10 cellular contexts compared by ENCODE assay signal in genomic region chr4:123325241-123325681, GRCh38.
DNase-seq lines count a peak whose midpoint lies in the region; ATAC-seq and TF ChIP-seq lines count a peak whose summit lies in the region.
"Had no signal": no experiment of that assay in that cellular context is flagged by ENCODE, and none has a peak within 500 bp of the region (broad histone marks: within the 10 kb centered on the region; RNA-seq: fewer than 3 reads in every experiment).

No MANE protein-coding gene starts in this region.

- H3K36me3 ChIP-seq in neuronal stem cell (replicated peaks in 1 of 2; ENCODE audit: control insufficient read depth in 2 of 2, insufficient read depth in 2 of 2, low read length in 2 of 2) (no peaks in the 10 kb centered on the region), sigmoid colon (no peaks in the 10 kb centered on the region)

- H2BK12ac ChIP-seq in neuronal stem cell (ENCODE audit: low read length) = no peak overlapping the region

- H2BK120ac ChIP-seq in neuronal stem cell (ENCODE audit: low read depth, low read length) = no peak overlapping the region

- no peak for TF ChIP-seq EP300 in sigmoid colon (IDR thresholded peaks at IDR 0.05)

- no CpG with 5 or more reads among the region's 3 CpGs for WGBS in neuronal stem cell (ENCODE audit: extremely low coverage in 2 of 2, insufficient read length in 2 of 2, insufficient replicate concordance in 1 of 2), 2 donors
- WGBS in sigmoid colon, 2 donors = 54 to 79% methylated on average over 3 of the region's 3 CpGs

- no peak overlapping the region for H2AK5ac ChIP-seq in neuronal stem cell (ENCODE audit: low read depth, low read length)

- no peak overlapping the region for H2BK15ac ChIP-seq in neuronal stem cell (ENCODE audit: low read length)

- no peak overlapping the region for H3K4me2 ChIP-seq in neuronal stem cell (ENCODE audit: insufficient read depth, low read length, poor library complexity, severe bottlenecking)

- H3K23ac ChIP-seq in neuronal stem cell (ENCODE audit: low read depth, low read length, poor library complexity) = no peak overlapping the region

- no peak overlapping the region for H3K18ac ChIP-seq in neuronal stem cell (ENCODE audit: low read length)

- peak; percentile 96 for ATAC-seq in GM19025 (IDR thresholded peaks at IDR 0.05; ENCODE audit: low read depth, unreplicated experiment)
- ATAC-seq in HG02759 (IDR thresholded peaks at IDR 0.05; ENCODE audit: unreplicated experiment) = peak; percentile 98

- H2AFZ ChIP-seq in neuronal stem cell (ENCODE audit: low read length) = no peak overlapping the region

- no peak overlapping the region for H3K27ac ChIP-seq in neuronal stem cell (replicated peaks; ENCODE audit: low read length)
- no peak overlapping the region for H3K27ac ChIP-seq in sigmoid colon

- H3K4ac ChIP-seq in neuronal stem cell (ENCODE audit: low read length) = no peak overlapping the region

- no peak for TF ChIP-seq CTCF in sigmoid colon (IDR thresholded peaks at IDR 0.05)

- no peak for TF ChIP-seq POLR2A in sigmoid colon (IDR thresholded peaks at IDR 0.05)

- no peak overlapping the region for H3K9ac ChIP-seq in neuronal stem cell (ENCODE audit: low read depth, low read length, poor library complexity)

- H3K9me3 ChIP-seq in neuronal stem cell (replicated peaks in 1 of 2; ENCODE audit: control insufficient read depth in 2 of 2, insufficient read depth in 1 of 2, low read depth in 1 of 2, low read length in 2 of 2) = peaks cover 3 to 43% of the 10 kb centered on the region in 2 donors
- peaks cover 0 to 2% (median under 1%) of the 10 kb centered on the region in 4 donors for H3K9me3 ChIP-seq in sigmoid colon

- H3K27me3 ChIP-seq in neuronal stem cell (ENCODE audit: control insufficient read depth in 3 of 3, insufficient read depth in 3 of 3, low read depth in 1 of 3, low read length in 3 of 3) = no peaks in the 10 kb centered on the region
- H3K27me3 ChIP-seq in sigmoid colon = no peaks in the 10 kb centered on the region

- H2BK5ac ChIP-seq in neuronal stem cell (ENCODE audit: low read length) = no peak overlapping the region

- DNase-seq in LHCN-M2 (ENCODE audit: low read depth) (peak; percentile 44), myocyte (ENCODE audit: low read depth) (peak; percentile 33), NCI-H446 (lab: John Stamatoyannopoulos, UW) (no peak), NCI-H128 (lab: John Stamatoyannopoulos, UW; ENCODE audit: unreplicated experiment) (no peak), neuronal stem cell (ENCODE audit: low spot score) (no peak), sigmoid colon (no peak)
- DNase-seq: NCI-H1092 treated with DMSO at 0.1 percent for 48 hours; stimulated activated CD4-positive, alpha-beta T cell treated with anti-CD3 and anti-CD28 coated beads, Interleukin-1b, Interleukin-23, amount 100 ng/mL, for 48 hours had no signal

- intact Hi-C loops in sigmoid colon (cut with DNase I) = no loop called here

- H3K4me3 ChIP-seq in neuronal stem cell (ENCODE audit: low read length in 2 of 2) (no peak overlapping the region), sigmoid colon (no peak overlapping the region)

- no peak overlapping the region for H3K14ac ChIP-seq in neuronal stem cell (ENCODE audit: low read length)

- H4K91ac ChIP-seq in neuronal stem cell (ENCODE audit: low read depth, low read length, poor library complexity) = no peak overlapping the region

- H4K8ac ChIP-seq in neuronal stem cell (ENCODE audit: low read depth, low read length) = no peak overlapping the region

- H3K79me1 ChIP-seq in neuronal stem cell (ENCODE audit: low read depth, low read length) = no peaks in the 10 kb centered on the region

- H3K4me1 ChIP-seq in neuronal stem cell (ENCODE audit: control insufficient read depth in 2 of 2, insufficient read depth in 1 of 2, low read depth in 1 of 2, low read length in 2 of 2) = peaks cover 7 to 10% of the 10 kb centered on the region in 2 donors
- no peaks in the 10 kb centered on the region for H3K4me1 ChIP-seq in sigmoid colon

Comparison
In these comparisons a context has a peak if more than half of its experiments do, and no peak if none do; other contexts are left out.
1. DNase-seq: peak in LHCN-M2 (single experiment) and myocyte (single experiment); none in NCI-H446 (0 of 2), NCI-H128 (single experiment), neuronal stem cell (single experiment) and sigmoid colon (single experiment).